Comparison of ENCODE assay signal across 34 cellular contexts in genomic region chr5:65423623-65424022, GRCh38.
"Had no signal": no experiment of that assay in that cellular context is flagged by ENCODE, and none has a peak within 500 bp of the region (broad histone marks: within the 10 kb centered on the region; RNA-seq: fewer than 3 reads in every experiment).

No MANE protein-coding gene starts in this region.

- H3K4me1 ChIP-seq: body of pancreas had no signal

- H3K27me3 ChIP-seq: body of pancreas, brain microvascular endothelial cell, cardiac muscle cell had no signal

- ATAC-seq: activated CD4-positive, alpha-beta T cell treated with anti-CD3 and anti-CD28 coated beads for 36 hours; activated CD4-positive, CD25-positive, alpha-beta regulatory T cell treated with anti-CD3 and anti-CD28 coated beads, Interleukin-2, amount 50 U/mL, for 24 hours; activated CD8-positive, alpha-beta memory T cell treated with anti-CD3 and anti-CD28 coated beads, Interleukin-2, amount 10 ng/mL, durations not matched to agents 7 days and 5 days; activated CD8-positive, alpha-beta T cell treated with anti-CD3 and anti-CD28 coated beads, Interleukin-2, amount 10 ng/mL, durations not matched to agents 7 days and 5 days; activated naive CD8-positive, alpha-beta T cell treated with anti-CD3 and anti-CD28 coated beads, Interleukin-2, amount 50 U/mL, for 24 hours; body of pancreas; WTC11 had no signal

- H3K36me3 ChIP-seq: cardiac muscle cell, WERI-Rb-1 had no signal

- H3K27ac ChIP-seq: body of pancreas, brain microvascular endothelial cell, cardiac muscle cell, WERI-Rb-1 had no signal

- DNase-seq: activated CD4-positive, alpha-beta memory T cell treated with anti-CD3 and anti-CD28 coated beads, Interleukin-2, amount 10 ng/mL, durations not matched to agents 7 days and 5 days; activated CD4-positive, alpha-beta T cell treated with anti-CD3 and anti-CD28 coated beads for 1 hour; activated CD4-positive, alpha-beta T cell treated with anti-CD3 and anti-CD28 coated beads for 36 hours; activated CD4-positive, alpha-beta T cell treated with anti-CD3 and anti-CD28 coated beads for 48 hours; activated CD4-positive, alpha-beta T cell treated with anti-CD3 and anti-CD28 coated beads, Interleukin-2, amount 10 ng/mL, durations not matched to agents 7 days and 5 days; activated CD4-positive, alpha-beta T cell treated with anti-CD3 and anti-CD28 coated beads, Interleukin-2, amount 50 U/mL, for 48 hours; activated CD4-positive, CD25-positive, alpha-beta regulatory T cell; activated CD8-positive, alpha-beta memory T cell treated with anti-CD3 and anti-CD28 coated beads for 24 hours; activated CD8-positive, alpha-beta memory T cell treated with anti-CD3 and anti-CD28 coated beads, Interleukin-2, amount 10 ng/mL, durations not matched to agents 7 days and 5 days; activated CD8-positive, alpha-beta memory T cell treated with anti-CD3 and anti-CD28 coated beads, Interleukin-2, amount 50 U/mL, for 48 hours; activated CD8-positive, alpha-beta T cell treated with anti-CD3 and anti-CD28 coated beads, Interleukin-2, amount 10 ng/mL, durations not matched to agents 7 days and 5 days; activated effector memory CD4-positive, alpha-beta T cell treated with Interleukin-2 at 50 U/mL for 16 hours; activated gamma-delta T cell; activated naive CD4-positive, alpha-beta T cell treated with anti-CD3 and anti-CD28 coated beads, Interleukin-2, amount 10 ng/mL, durations not matched to agents 7 days and 5 days; activated naive CD4-positive, alpha-beta T cell treated with Interleukin-2 at 50 U/mL for 16 hours; activated naive CD8-positive, alpha-beta T cell treated with anti-CD3 and anti-CD28 coated beads, Interleukin-2, amount 10 ng/mL, durations not matched to agents 7 days and 5 days; activated naive CD8-positive, alpha-beta T cell treated with anti-CD3 and anti-CD28 coated beads, Interleukin-2, amount 50 U/mL, for 24 hours; activated T-cell treated with anti-CD3 and anti-CD28 coated beads, Interleukin-2, amount 50 U/mL, for 24 hours; activated T-cell treated with anti-CD3 and anti-CD28 coated beads, Interleukin-2, amount 50 U/mL, for 48 hours; amygdala; anterior cingulate cortex; body of pancreas; brain microvascular endothelial cell; caudate nucleus; cerebellar nuclear complex; T-helper 1 cell; T-helper 2 cell; T-helper 9 cell; WERI-Rb-1 had no signal

- FAIRE-seq: astrocyte, bronchial epithelial cell had no signal

- H3K4me3 ChIP-seq: body of pancreas, cardiac muscle cell had no signal
